8 cellular contexts compared by ENCODE assay signal in the genomic region with DNA sequence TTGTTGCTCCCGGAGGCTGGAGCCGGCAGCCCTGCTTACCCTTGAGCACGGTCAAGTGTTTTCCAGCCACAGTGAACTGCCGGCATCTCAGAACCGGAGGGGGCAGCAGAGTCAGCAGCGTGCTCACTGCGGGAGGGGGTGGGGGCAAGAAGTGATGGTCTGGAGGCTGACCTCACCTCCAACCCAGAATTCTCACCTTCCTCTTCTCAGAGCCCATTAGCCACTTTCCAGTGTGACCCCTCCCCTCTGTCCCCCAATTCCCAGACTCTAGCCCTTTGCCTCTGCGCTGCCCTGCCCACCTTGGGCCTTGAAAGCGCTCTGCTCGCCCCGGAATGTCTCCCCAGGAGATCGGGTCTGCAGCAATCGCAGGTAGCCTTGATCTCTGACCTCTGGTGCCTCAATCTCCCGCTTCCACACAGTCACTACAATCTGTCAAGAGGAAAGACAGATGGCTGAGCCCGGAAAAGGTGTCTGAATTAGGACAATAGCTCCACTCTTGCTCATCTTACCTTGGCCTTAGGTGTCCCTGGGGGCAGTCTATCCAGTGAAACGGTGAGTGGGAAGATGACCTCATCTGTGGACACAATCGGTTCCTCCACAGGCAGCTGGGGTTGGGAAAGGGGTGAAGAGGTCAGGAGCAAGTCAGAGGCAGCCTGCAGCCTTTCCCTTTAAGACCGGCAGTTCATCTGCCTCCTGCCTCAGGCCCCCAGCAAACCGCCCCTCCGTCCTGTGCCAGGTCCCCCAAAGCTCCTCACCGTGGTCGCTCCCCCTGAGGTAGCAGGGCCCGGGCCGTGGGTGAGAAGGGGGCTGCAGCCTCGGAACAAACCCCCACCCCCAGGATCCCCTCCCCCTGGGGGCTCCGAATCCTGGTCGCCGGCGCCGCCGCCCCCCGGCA. TPM values are rescaled to one million over a fixed set of nuclear protein-coding genes. Genes with fewer than 3 reads are reported as not detected.
DNase-seq lines count a peak whose midpoint lies in the region; ATAC-seq and TF ChIP-seq lines count a peak whose summit lies in the region.

No MANE protein-coding gene starts in this region.

- peaks cover 5% of the 10 kb centered on the region for H3K36me3 Mint-ChIP-seq in activated naive CD4-positive, alpha-beta T cell treated with anti-CD3 and anti-CD28 coated beads, Interleukin-2, amount 50 U/mL, for 24 hours
- peaks cover 1% of the 10 kb centered on the region for H3K36me3 Mint-ChIP-seq in mesothelial cell of epicardium

- peaks cover 53% of the 10 kb centered on the region for H3K4me1 Mint-ChIP-seq in activated naive CD4-positive, alpha-beta T cell treated with anti-CD3 and anti-CD28 coated beads, Interleukin-2, amount 50 U/mL, for 24 hours
- peaks cover 11% of the 10 kb centered on the region for H3K4me1 Mint-ChIP-seq in mesothelial cell of epicardium

- H3K4me3 Mint-ChIP-seq in activated naive CD4-positive, alpha-beta T cell treated with anti-CD3 and anti-CD28 coated beads, Interleukin-2, amount 50 U/mL, for 24 hours = peak overlapping the region; percentile 91
- peak overlapping the region; percentile 68 for H3K4me3 Mint-ChIP-seq in mesothelial cell of epicardium

- H3K27ac Mint-ChIP-seq in activated naive CD4-positive, alpha-beta T cell treated with anti-CD3 and anti-CD28 coated beads, Interleukin-2, amount 50 U/mL, for 24 hours = peak overlapping the region; percentile 85
- peak overlapping the region; percentile 67 for H3K27ac Mint-ChIP-seq in mesothelial cell of epicardium

- H3K9me3 ChIP-seq in endocrine pancreas (ENCODE audit: control insufficient read depth, low read length) (no peaks in the 10 kb centered on the region), aorta (ENCODE audit: control insufficient read depth, low read length) (no peaks in the 10 kb centered on the region)

- H3K27me3 ChIP-seq in endocrine pancreas (ENCODE audit: control insufficient read depth, insufficient read depth, low read length) = no peaks in the 10 kb centered on the region
- no peaks in the 10 kb centered on the region for H3K27me3 ChIP-seq in aorta (ENCODE audit: control insufficient read depth in 1 of 2, insufficient read depth in 2 of 2, low read length in 1 of 2)

- H3K4me3 ChIP-seq in endocrine pancreas (ENCODE audit: control insufficient read depth, insufficient read depth, low read length) (no peak overlapping the region), aorta (ENCODE audit: low read length in 2 of 2) (peak overlapping the region; percentile 80 to 84)

- no peak for TF ChIP-seq CTCF in mesothelial cell of epicardium (IDR thresholded peaks at IDR 0.05; ENCODE audit: unreplicated experiment)

- DNase-seq in activated naive CD4-positive, alpha-beta T cell treated with Interleukin-2 at 50 U/mL for 16 hours = no peak
- DNase-seq in RKO (ENCODE audit: low spot score) (peak; percentile 84), mesothelial cell of epicardium (ENCODE audit: low spot score in 2 of 2, unreplicated experiment in 2 of 2) (no peak), aorta (no peak), NCI-H2107 treated with DMSO at 0.1 percent for 48 hours (lab: John Stamatoyannopoulos, UW; ENCODE audit: unreplicated experiment) (no peak)

- H3K27me3 Mint-ChIP-seq in activated naive CD4-positive, alpha-beta T cell treated with anti-CD3 and anti-CD28 coated beads, Interleukin-2, amount 50 U/mL, for 24 hours = no peaks in the 10 kb centered on the region
- no peaks in the 10 kb centered on the region for H3K27me3 Mint-ChIP-seq in mesothelial cell of epicardium (ENCODE audit: low read depth)

- peak overlapping the region in 1 of 2 donors; percentile 36 for H3K27ac ChIP-seq in aorta (ENCODE audit: low read depth in 1 of 2, low read length in 2 of 2)

- H3K4me1 ChIP-seq in endocrine pancreas (ENCODE audit: control insufficient read depth, insufficient read depth, low read length) = no peaks in the 10 kb centered on the region
- H3K4me1 ChIP-seq in aorta (ENCODE audit: control insufficient read depth in 1 of 2, insufficient read depth in 2 of 2, low read length in 2 of 2) = no peaks in the 10 kb centered on the region

- H3K36me3 ChIP-seq in endocrine pancreas (ENCODE audit: control insufficient read depth, insufficient read depth, low read length) (no peaks in the 10 kb centered on the region), aorta (ENCODE audit: control insufficient read depth in 1 of 2, insufficient read depth in 2 of 2, low read length in 1 of 2) (no peaks in the 10 kb centered on the region)

- ATAC-seq in aorta (ENCODE audit: low FRiP score) (no peak), GM21786 (IDR thresholded peaks at IDR 0.05; ENCODE audit: unreplicated experiment) (no peak)

- no peaks in the 10 kb centered on the region for H3K9me3 Mint-ChIP-seq in activated naive CD4-positive, alpha-beta T cell treated with anti-CD3 and anti-CD28 coated beads, Interleukin-2, amount 50 U/mL, for 24 hours
- H3K9me3 Mint-ChIP-seq in mesothelial cell of epicardium = no peaks in the 10 kb centered on the region

- intact Hi-C loops in aorta (cut with DNase I) = no loop called here

- 18 to 19% methylated on average over 30 to 32 of the region's 32 CpGs for WGBS in aorta, 2 donors

- peak overlapping the region; percentile 32 for H3K9ac ChIP-seq in endocrine pancreas (ENCODE audit: control insufficient read depth, insufficient read depth, low read length)

RNA-seq across cellular contexts. Expression of gene TRAPPC14, which starts 0.9 kb away (rescaled TPM):
- total RNA-seq in mesothelial cell of epicardium (22.0 to 23.6 TPM (median 23.3 TPM) in 3 replicates), aorta (10 to 100 TPM; 16.5 to 17.4 TPM)
- polyA plus RNA-seq in aorta = 10 to 100 TPM in 1 of 2 donors, 1 to 10 TPM in 1; 3.6 to 28.2 TPM

RNA-seq across cellular contexts. Expression of gene LAMTOR4, which starts 8.9 kb away (rescaled TPM):
- total RNA-seq in mesothelial cell of epicardium = 97.2 to 109 TPM (median 105 TPM) in 3 replicates
- total RNA-seq in aorta = 100 to 1,000 TPM in 1 of 2 donors, 10 to 100 TPM in 1; 80.2 to 104 TPM
- 100 to 1,000 TPM; 267 to 310 TPM for polyA plus RNA-seq in aorta

RNA-seq across cellular contexts. Expression of gene GAL3ST4, which starts 10.8 kb away (rescaled TPM):
- total RNA-seq in mesothelial cell of epicardium = 9.4 to 10.1 TPM (median 9.4 TPM) in 3 replicates
- total RNA-seq in aorta = 10 to 100 TPM in 1 of 2 donors, 1 to 10 TPM in 1; 4.4 to 14.9 TPM
- 10 to 100 TPM in 1 of 2 donors, 1 to 10 TPM in 1; 5.8 to 12.5 TPM for polyA plus RNA-seq in aorta

RNA-seq across cellular contexts. Expression of gene GPC2, which starts 19.6 kb away (rescaled TPM):
- total RNA-seq in mesothelial cell of epicardium = 49.8 to 50.6 TPM (median 50.0 TPM) in 3 replicates
- total RNA-seq in aorta = 1 to 10 TPM in 1 of 2 donors, under 1 TPM in 1; 0.78 to 3.7 TPM
- polyA plus RNA-seq in aorta = 1 to 10 TPM in 1 of 2 donors, under 1 TPM in 1; 0.63 to 1.2 TPM

RNA-seq across cellular contexts. Expression of gene STAG3, which starts 20.1 kb away (rescaled TPM):
- total RNA-seq in mesothelial cell of epicardium (0.94 to 1.9 TPM (median 1.4 TPM) in 3 replicates), aorta (1 to 10 TPM in 1 of 2 donors, under 1 TPM in 1; 0.96 to 1.5 TPM)
- polyA plus RNA-seq in aorta = 1 to 10 TPM in 1 of 2 donors, under 1 TPM in 1; 0.13 to 1.7 TPM
